Comparison of ENCODE assay signal across 8 cellular contexts in genomic region chr3:46987485-46988401, GRCh38. TPM values are rescaled to one million over a fixed set of nuclear protein-coding genes. Genes with fewer than 3 reads are reported as not detected.
DNase-seq lines count a peak whose midpoint lies in the region; ATAC-seq and TF ChIP-seq lines count a peak whose summit lies in the region.

No MANE protein-coding gene starts in this region.

- H3K79me1 ChIP-seq in mesenchymal stem cell (replicated peaks; ENCODE audit: low read length, poor library complexity, severe bottlenecking): no peaks in the 10 kb centered on the region

- peak overlapping the region in 1 of 2 experiments; percentile 48 for H3K18ac ChIP-seq in mesenchymal stem cell (ENCODE audit: low read depth in 1 of 2, low read length in 2 of 2)

- peaks cover 68% of the 10 kb centered on the region for H3K4me1 Mint-ChIP-seq in T-helper 1 cell treated with Interleukin-12 subunit alpha and Interleukin-12 subunit beta and Interleukin-4 antibody, amounts not matched to agents 30 μg/mL and 1 μg/mL, for 36 hours (ENCODE audit: low read depth)
- peaks cover 65% of the 10 kb centered on the region for H3K4me1 Mint-ChIP-seq in stimulated activated naive CD8-positive, alpha-beta T cell treated with anti-CD3 and anti-CD28 coated beads, Interleukin-15, Interleukin-2, amounts not matched to agents 100 ng/mL and 50 ng/mL, for 24 hours (ENCODE audit: low read depth)

- peaks cover 6% of the 10 kb centered on the region for H3K4me1 ChIP-seq in mesenchymal stem cell (ENCODE audit: control insufficient read depth, insufficient read depth, low read depth, low read length)

- TF ChIP-seq POLR2A in GM19099 (IDR thresholded peaks at IDR 0.05; ENCODE audit: extremely low read depth, insufficient read length, low read depth): peak; percentile 42

- no peak overlapping the region for H2AFZ ChIP-seq in mesenchymal stem cell (ENCODE audit: low read depth, low read length)

- no peaks in the 10 kb centered on the region for H3K9me3 ChIP-seq in mesenchymal stem cell (ENCODE audit: control insufficient read depth, low read length)

- H3K4me3 ChIP-seq in mesenchymal stem cell (ENCODE audit: insufficient read depth in 1 of 2, low read depth in 1 of 2, low read length in 2 of 2): no peak overlapping the region

- no peak overlapping the region for H3K23ac ChIP-seq in mesenchymal stem cell (ENCODE audit: low read length in 2 of 2)

- H2BK15ac ChIP-seq in mesenchymal stem cell (ENCODE audit: low read depth, poor library complexity, severe bottlenecking): no peak overlapping the region

- H3K4me2 ChIP-seq in mesenchymal stem cell (ENCODE audit: low read length, poor library complexity, severe bottlenecking): no peak overlapping the region

- no peak overlapping the region for H2AK5ac ChIP-seq in mesenchymal stem cell (ENCODE audit: low read length, severe bottlenecking)

- no peak overlapping the region for H3K9ac ChIP-seq in mesenchymal stem cell (ENCODE audit: low read length)

- no peak overlapping the region for H3K4ac ChIP-seq in mesenchymal stem cell (ENCODE audit: low read depth in 1 of 2, low read length in 2 of 2)

- H3K4me3 Mint-ChIP-seq in T-helper 1 cell treated with Interleukin-12 subunit alpha and Interleukin-12 subunit beta and Interleukin-4 antibody, amounts not matched to agents 30 μg/mL and 1 μg/mL, for 36 hours: peak overlapping the region; percentile 87
- H3K4me3 Mint-ChIP-seq in stimulated activated naive CD8-positive, alpha-beta T cell treated with anti-CD3 and anti-CD28 coated beads, Interleukin-15, Interleukin-2, amounts not matched to agents 100 ng/mL and 50 ng/mL, for 24 hours: peak overlapping the region; percentile 75

- H3K36me3 Mint-ChIP-seq in T-helper 1 cell treated with Interleukin-12 subunit alpha and Interleukin-12 subunit beta and Interleukin-4 antibody, amounts not matched to agents 30 μg/mL and 1 μg/mL, for 36 hours (ENCODE audit: low read depth): peaks cover 34% of the 10 kb centered on the region
- H3K36me3 Mint-ChIP-seq in stimulated activated naive CD8-positive, alpha-beta T cell treated with anti-CD3 and anti-CD28 coated beads, Interleukin-15, Interleukin-2, amounts not matched to agents 100 ng/mL and 50 ng/mL, for 24 hours (ENCODE audit: low read depth): peaks cover 18% of the 10 kb centered on the region

- peak overlapping the region; percentile 79 for H3K27ac Mint-ChIP-seq in T-helper 1 cell treated with Interleukin-12 subunit alpha and Interleukin-12 subunit beta and Interleukin-4 antibody, amounts not matched to agents 30 μg/mL and 1 μg/mL, for 36 hours
- H3K27ac Mint-ChIP-seq in stimulated activated naive CD8-positive, alpha-beta T cell treated with anti-CD3 and anti-CD28 coated beads, Interleukin-15, Interleukin-2, amounts not matched to agents 100 ng/mL and 50 ng/mL, for 24 hours: peak overlapping the region; percentile 90

- H3K9me3 Mint-ChIP-seq in T-helper 1 cell treated with Interleukin-12 subunit alpha and Interleukin-12 subunit beta and Interleukin-4 antibody, amounts not matched to agents 30 μg/mL and 1 μg/mL, for 36 hours: no peaks in the 10 kb centered on the region
- H3K9me3 Mint-ChIP-seq in stimulated activated naive CD8-positive, alpha-beta T cell treated with anti-CD3 and anti-CD28 coated beads, Interleukin-15, Interleukin-2, amounts not matched to agents 100 ng/mL and 50 ng/mL, for 24 hours: no peaks in the 10 kb centered on the region

- peak; percentile 55 for DNase-seq in activated naive CD8-positive, alpha-beta T cell treated with anti-CD3 and anti-CD28 coated beads, Interleukin-2, amount 50 U/mL, for 16 hours (ENCODE audit: low read depth, low spot score)
- peak; percentile 14 for DNase-seq in mesenchymal stem cell
- DNase-seq in NCI-H69 (lab: John Stamatoyannopoulos, UW): no peak
- no peak for DNase-seq in DMS 273 treated with DMSO at 0.1 percent for 48 hours (lab: John Stamatoyannopoulos, UW)

- 53% methylated on average over 21 of the region's 26 CpGs for WGBS in mesenchymal stem cell

- no peak overlapping the region for H2BK5ac ChIP-seq in mesenchymal stem cell (ENCODE audit: low read depth, low read length, poor library complexity, severe bottlenecking)

- H3K27me3 Mint-ChIP-seq in T-helper 1 cell treated with Interleukin-12 subunit alpha and Interleukin-12 subunit beta and Interleukin-4 antibody, amounts not matched to agents 30 μg/mL and 1 μg/mL, for 36 hours (ENCODE audit: low read depth): no peaks in the 10 kb centered on the region
- H3K27me3 Mint-ChIP-seq in stimulated activated naive CD8-positive, alpha-beta T cell treated with anti-CD3 and anti-CD28 coated beads, Interleukin-15, Interleukin-2, amounts not matched to agents 100 ng/mL and 50 ng/mL, for 24 hours: no peaks in the 10 kb centered on the region

- ATAC-seq in HG03280 (IDR thresholded peaks at IDR 0.05; ENCODE audit: unreplicated experiment): peak; percentile 83

- peaks cover 0 to 33% of the 10 kb centered on the region in 2 experiments for H3K36me3 ChIP-seq in mesenchymal stem cell (ENCODE audit: control insufficient read depth in 1 of 2, insufficient read depth in 2 of 2, low read depth in 1 of 2, low read length in 2 of 2)

- no peak overlapping the region for H2BK120ac ChIP-seq in mesenchymal stem cell (ENCODE audit: low read depth, low read length)

- H3K27me3 ChIP-seq in mesenchymal stem cell (ENCODE audit: control insufficient read depth in 1 of 2, insufficient read depth in 1 of 2, low read length in 2 of 2): no peaks in the 10 kb centered on the region

- H2BK12ac ChIP-seq in mesenchymal stem cell (ENCODE audit: low read length in 2 of 2): peak overlapping the region in 1 of 2 experiments; percentile 57

- peak overlapping the region; percentile 49 for H4K8ac ChIP-seq in mesenchymal stem cell (ENCODE audit: low read length)

- no peak overlapping the region for H3K27ac ChIP-seq in mesenchymal stem cell (ENCODE audit: low read length, poor library complexity, severe bottlenecking)

- H3K14ac ChIP-seq in mesenchymal stem cell (ENCODE audit: low read length in 2 of 2): no peak overlapping the region

- peak overlapping the region; percentile 43 for H4K91ac ChIP-seq in mesenchymal stem cell (ENCODE audit: low read length)

RNA-seq across cellular contexts. Expression of gene NBEAL2, which starts 8.3 kb away (rescaled TPM):
- 2.0 TPM for polyA plus RNA-seq in mesenchymal stem cell (2013, experiment 1 of 2)
- polyA plus RNA-seq in mesenchymal stem cell (2013, experiment 2 of 2): 1.7 TPM

RNA-seq across cellular contexts. Expression of gene CCDC12, which starts 11.2 kb away (rescaled TPM):
- 25.6 TPM for polyA plus RNA-seq in mesenchymal stem cell (2013, experiment 1 of 2)
- polyA plus RNA-seq in mesenchymal stem cell (2013, experiment 2 of 2): 26.2 TPM

Comparison
In these comparisons a context has a peak if more than half of its experiments do, and no peak if none do; other contexts are left out.
1. DNase-seq: peak in activated naive CD8-positive, alpha-beta T cell treated with anti-CD3 and anti-CD28 coated beads, Interleukin-2, amount 50 U/mL, for 16 hours (single experiment) and mesenchymal stem cell (single experiment); none in NCI-H69 (single experiment) and DMS 273 treated with DMSO at 0.1 percent for 48 hours (single experiment).